Comparison of ENCODE assay signal across 8 cellular contexts in genomic region chr10:11685787-11686218, GRCh38. TPM values are rescaled to one million over a fixed set of nuclear protein-coding genes. Genes with fewer than 3 reads are reported as not detected.
A peak's percentile ranks its signal among the peaks of the same experiment; 100 is the strongest.
DNase-seq lines count a peak whose midpoint lies in the region; ATAC-seq, FAIRE-seq and TF ChIP-seq lines count a peak whose summit lies in the region.

No MANE protein-coding gene starts in this region.

- H3K23ac ChIP-seq in neuronal stem cell (ENCODE audit: low read depth, low read length, poor library complexity), result no peak overlapping the region

- CTCF ChIA-PET in A549 (lab: Yijun Ruan, JAX), result interaction anchor here (1.0 to 3.2 kb wide), 4 partner anchors 16 to 72 kb away, joined by 3 to 10 read pairs (median 4); no protein-coding TSS in a partner anchor

- no peak for DNase-seq in A549 (ENCODE audit: low read depth in 1 of 2, low spot score in 1 of 2)
- peak; percentile 62 for DNase-seq in GM13976 (ENCODE audit: low spot score)
- DNase-seq in NCI-H748 treated with DMSO at 0.1 percent for 48 hours (lab: John Stamatoyannopoulos, UW), result peak; percentile 17
- DNase-seq in activated naive CD4-positive, alpha-beta T cell treated with anti-CD3 and anti-CD28 coated beads, Interleukin-2, amount 50 U/mL, for 72 hours (ENCODE audit: low spot score in 2 of 2), result no peak
- DNase-seq in iris pigment epithelial cell (ENCODE audit: low read depth), result peak; percentile 36
- peak; percentile 86 for DNase-seq in stomach
- DNase-seq in neuronal stem cell (ENCODE audit: low spot score), result no peak

- H4K91ac ChIP-seq in neuronal stem cell (ENCODE audit: low read depth, low read length, poor library complexity), result no peak overlapping the region

- H3K36me3 ChIP-seq in stomach (no peaks in the 10 kb centered on the region), neuronal stem cell (replicated peaks in 1 of 2; ENCODE audit: control insufficient read depth in 2 of 2, insufficient read depth in 2 of 2, low read length in 2 of 2) (no peaks in the 10 kb centered on the region)

- H2AFZ ChIP-seq in neuronal stem cell (ENCODE audit: low read length), result no peak overlapping the region

- POLR2A ChIA-PET in A549 (lab: Yijun Ruan, JAX), result no interaction called here

- H3K79me1 ChIP-seq in neuronal stem cell (ENCODE audit: low read depth, low read length), result no peaks in the 10 kb centered on the region

- no peak overlapping the region for H2BK120ac ChIP-seq in neuronal stem cell (ENCODE audit: low read depth, low read length)

- H3K4me1 ChIP-seq in A549 (peaks cover 16% of the 10 kb centered on the region), stomach (peaks cover 7 to 54% (median 16%) of the 10 kb centered on the region in 4 donors), neuronal stem cell (ENCODE audit: control insufficient read depth in 2 of 2, insufficient read depth in 1 of 2, low read depth in 1 of 2, low read length in 2 of 2) (peaks cover 2 to 15% of the 10 kb centered on the region in 2 donors)

- H3K27ac ChIP-seq in A549, result no peak overlapping the region; a peak in 1 of 6 replicates
- H3K27ac ChIP-seq in stomach, result peak overlapping the region in 4 of 5 donors; percentile 57 to 90 (median 72)
- H3K27ac ChIP-seq in neuronal stem cell (replicated peaks; ENCODE audit: low read length), result no peak overlapping the region

- no peaks in the 10 kb centered on the region for H3K36me3 Mint-ChIP-seq in activated naive CD4-positive, alpha-beta T cell treated with anti-CD3 and anti-CD28 coated beads, Interleukin-2, amount 50 U/mL, for 72 hours

- no peak for TF ChIP-seq POLR2A in A549 (IDR thresholded peaks at IDR 0.05; ENCODE audit: low read length)
- no peak for TF ChIP-seq POLR2A in stomach (IDR thresholded peaks at IDR 0.05)
- no peak for TF ChIP-seq POLR2A in GM18505 (IDR thresholded peaks at IDR 0.05; ENCODE audit: borderline replicate concordance, extremely low read depth, insufficient read depth, insufficient read length)

- ATAC-seq in A549 (no peak), GM18505 (IDR thresholded peaks at IDR 0.05; ENCODE audit: unreplicated experiment) (no peak)
- no peak for ATAC-seq in activated naive CD4-positive, alpha-beta T cell treated with anti-CD3 and anti-CD28 coated beads, Interleukin-2, amount 50 U/mL, for 72 hours

- H3K4me2 ChIP-seq in A549 (peak overlapping the region; percentile 90), neuronal stem cell (ENCODE audit: insufficient read depth, low read length, poor library complexity, severe bottlenecking) (no peak overlapping the region)

- no peak overlapping the region for H2BK15ac ChIP-seq in neuronal stem cell (ENCODE audit: low read length)

- H3K14ac ChIP-seq in neuronal stem cell (ENCODE audit: low read length), result no peak overlapping the region

- in situ Hi-C loops in GM13976 (cut with MboI; ENCODE audit: low sequenced_read_pairs, unreplicated experiment), result no loop called here

- H3K9ac ChIP-seq in neuronal stem cell (ENCODE audit: low read depth, low read length, poor library complexity), result no peak overlapping the region

- H3K27me3 ChIP-seq in stomach (no peaks in the 10 kb centered on the region), neuronal stem cell (ENCODE audit: control insufficient read depth in 3 of 3, insufficient read depth in 3 of 3, low read depth in 1 of 3, low read length in 3 of 3) (peaks cover 0 to 14% (median 0%) of the 10 kb centered on the region in 3 experiments)

- no peak overlapping the region for H2BK12ac ChIP-seq in neuronal stem cell (ENCODE audit: low read length)

- no peak overlapping the region for H3K18ac ChIP-seq in neuronal stem cell (ENCODE audit: low read length)

- WGBS in A549 (ENCODE audit: missing lambda C conversion rate), result 70% methylated on average over 7 of the region's 7 CpGs
- WGBS in stomach, 5 donors, result 6 to 23% (median 10%) methylated on average over 7 of the region's 7 CpGs
- no CpG with 5 or more reads among the region's 7 CpGs for WGBS in neuronal stem cell (ENCODE audit: extremely low coverage in 2 of 2, insufficient read length in 2 of 2, insufficient replicate concordance in 1 of 2), 2 donors

- H2BK5ac ChIP-seq in neuronal stem cell (ENCODE audit: low read length), result no peak overlapping the region

- H3K9me3 ChIP-seq in A549 (no peaks in the 10 kb centered on the region), stomach (no peaks in the 10 kb centered on the region), neuronal stem cell (replicated peaks in 1 of 2; ENCODE audit: control insufficient read depth in 2 of 2, insufficient read depth in 1 of 2, low read depth in 1 of 2, low read length in 2 of 2) (no peaks in the 10 kb centered on the region)

- H4K8ac ChIP-seq in neuronal stem cell (ENCODE audit: low read depth, low read length), result no peak overlapping the region

- FAIRE-seq in A549 (lab: Jason Lieb, UNC), result no peak

- TF ChIP-seq RAD21 in A549 (conservative IDR thresholded peaks at IDR 0.05 in 1 of 2, IDR thresholded peaks at IDR 0.05 in 1 of 2), result no peak

- TF ChIP-seq CTCF in A549 (IDR thresholded peaks at IDR 0.05), result no peak
- TF ChIP-seq CTCF in GM13976 (IDR thresholded peaks at IDR 0.05; ENCODE audit: borderline replicate concordance, control extremely low read depth, extremely low read depth, insufficient read depth, missing control alignments), result no peak
- TF ChIP-seq CTCF in stomach (IDR thresholded peaks at IDR 0.05), result no peak

- no peak overlapping the region for H3K4ac ChIP-seq in neuronal stem cell (ENCODE audit: low read length)

- intact Hi-C loops in stomach (cut with DNase I; ENCODE audit: low total_unique reads), result no loop called here

- no peak overlapping the region for H2AK5ac ChIP-seq in neuronal stem cell (ENCODE audit: low read depth, low read length)

- H3K27ac Mint-ChIP-seq in activated naive CD4-positive, alpha-beta T cell treated with anti-CD3 and anti-CD28 coated beads, Interleukin-2, amount 50 U/mL, for 72 hours, result peak overlapping the region; percentile 77 to 87

- H3K9me3 Mint-ChIP-seq in activated naive CD4-positive, alpha-beta T cell treated with anti-CD3 and anti-CD28 coated beads, Interleukin-2, amount 50 U/mL, for 72 hours, result no peaks in the 10 kb centered on the region

- TF ChIP-seq EP300 in A549 (IDR thresholded peaks at IDR 0.05), result no peak
- no peak for TF ChIP-seq EP300 in stomach (IDR thresholded peaks at IDR 0.05)

- no peak overlapping the region for H3K4me3 ChIP-seq in A549
- no peak overlapping the region for H3K4me3 ChIP-seq in stomach
- no peak overlapping the region for H3K4me3 ChIP-seq in neuronal stem cell (ENCODE audit: low read length in 2 of 2)

TF ChIP-seq in A549, 52 proteins besides CTCF, POLR2A, EP300 and RAD21:
- TF ChIP-seq TP53 (CRISPR knock-in tag; IDR thresholded peaks at IDR 0.05) (no peak), RCOR1 (IDR thresholded peaks at IDR 0.05; ENCODE audit: low read depth, low read length) (no peak), HDAC2 (IDR thresholded peaks at IDR 0.05) (no peak), BCL3 (IDR thresholded peaks at IDR 0.05) (no peak), NR3C1 (IDR thresholded peaks at IDR 0.05) (no peak), ZFP36 (IDR thresholded peaks at IDR 0.05; ENCODE audit: borderline replicate concordance, partially characterized antibody) (no peak), CEBPB (IDR thresholded peaks at IDR 0.05) (no peak), GATA3 (IDR thresholded peaks at IDR 0.05; ENCODE audit: borderline replicate concordance) (no peak), EHF (CRISPR knock-in tag; IDR thresholded peaks at IDR 0.05) (no peak), HOXB5 (CRISPR knock-in tag; IDR thresholded peaks at IDR 0.05) (no peak), HEYL (CRISPR knock-in tag; IDR thresholded peaks at IDR 0.05) (no peak)

RNA-seq across cellular contexts. Expression of gene ECHDC3, which starts 56.4 kb away (rescaled TPM):
- polyA plus RNA-seq in A549 (2011; rRNA removed), result 6.0 and 7.9 TPM in 2 replicates
- 11.1 and 17.9 TPM in 2 replicates for polyA plus RNA-seq in A549 (2012; cell fraction: cytosol; rRNA removed)
- polyA plus RNA-seq in A549 (2012; cell fraction: nucleus; rRNA removed), result 11.7 and 13.2 TPM in 2 replicates
- 6.1 to 6.9 TPM (median 6.3 TPM) in 3 replicates for polyA plus RNA-seq in A549 (2017; fragmentation: RNase III; extraction: RNeasy Plus Mini Kit Qiagen cat#74134 plus additional on column Dnase treatment)
- 6.9 and 9.6 TPM in 2 replicates for polyA minus RNA-seq in A549 (2011; rRNA and poly(A)+ RNA removed)
- total RNA-seq in activated naive CD4-positive, alpha-beta T cell treated with anti-CD3 and anti-CD28 coated beads, Interleukin-2, amount 50 U/mL, for 72 hours, result 1 to 10 TPM in 1 of 2 donors, under 1 TPM in 1; 0.41 to 1.8 TPM
- 10 to 100 TPM in 4 of 5 donors, under 1 TPM in 1; 0.58 to 70.6 (median 15.6) TPM for total RNA-seq in stomach
- polyA plus RNA-seq in stomach, result 10 to 100 TPM; 29.5 to 34.8 (median 31.9) TPM
- polyA plus RNA-seq in neuronal stem cell (2013, experiment 1 of 2), result 9.9 TPM
- 10.0 TPM for polyA plus RNA-seq in neuronal stem cell (2013, experiment 2 of 2)

Comparison
In these comparisons a context has a peak if more than half of its experiments do, and no peak if none do; other contexts are left out.
1. DNase-seq: peak in GM13976 (single experiment), NCI-H748 treated with DMSO at 0.1 percent for 48 hours (single experiment), iris pigment epithelial cell (single experiment) and stomach (single experiment); none in A549 (0 of 2), activated naive CD4-positive, alpha-beta T cell treated with anti-CD3 and anti-CD28 coated beads, Interleukin-2, amount 50 U/mL, for 72 hours (0 of 2) and neuronal stem cell (single experiment).
2. H3K27ac ChIP-seq: peak in stomach (4 of 5); none in A549 (0 of 2) and neuronal stem cell (single experiment).